Comparison of ENCODE assay signal across 10 cellular contexts in genomic region chr1:100452641-100453040, GRCh38.
DNase-seq lines count a peak whose midpoint lies in the region; ATAC-seq, FAIRE-seq and TF ChIP-seq lines count a peak whose summit lies in the region.
"Had no signal": no experiment of that assay in that cellular context is flagged by ENCODE, and none has a peak within 500 bp of the region (broad histone marks: within the 10 kb centered on the region; RNA-seq: fewer than 3 reads in every experiment).

No MANE protein-coding gene starts in this region.

- intact Hi-C loops in CD4-positive, alpha-beta memory T cell (cut with micrococcal nuclease), result loop anchor here (1.0 kb wide), 3 partner anchors 8 to 52 kb away; no protein-coding TSS in a partner anchor
- intact Hi-C loops in GM12878 (cut with micrococcal nuclease; ENCODE audit: unreplicated experiment), result loop anchor here (10.0 kb wide), 2 partner anchors 318 to 418 kb away; partner anchors contain the start of genes SASS6 and TRMT13

- no peaks in the 10 kb centered on the region for H4K20me1 ChIP-seq in GM12878 (ENCODE audit: control insufficient read depth, insufficient read depth)

- SMC1A ChIA-PET in GM12878 (lab: Charles Lee; ENCODE audit: uncharacterized antibody, unreplicated experiment), result interaction anchor here (0.9 to 1.8 kb wide), 4 partner anchors 8 to 429 kb away, joined by 3 to 6 read pairs (median 4); no protein-coding TSS in a partner anchor

- no peak overlapping the region for H3K4me2 ChIP-seq in GM12878 (ENCODE audit: control insufficient read depth, insufficient read depth)

- peaks cover 58 to 76% of the 10 kb centered on the region in 2 donors for H3K36me3 Mint-ChIP-seq in CD4-positive, alpha-beta memory T cell

- H3K27ac ChIP-seq in CD4-positive, alpha-beta memory T cell (ENCODE audit: low read depth, low read length), result peak overlapping the region; percentile 78
- H3K27ac ChIP-seq in GM12878 (ENCODE audit: control insufficient read depth, insufficient read depth), result peak overlapping the region; percentile 34; the same call in 1 of the 2 replicates

- ATAC-seq in GM19035 (IDR thresholded peaks at IDR 0.05; ENCODE audit: unreplicated experiment), result peak; percentile 81
- peak; percentile 80 for ATAC-seq in HG03432 (IDR thresholded peaks at IDR 0.05; ENCODE audit: unreplicated experiment)
- ATAC-seq in GM12878, result peak; percentile 87
- ATAC-seq in GM21737 (IDR thresholded peaks at IDR 0.05; ENCODE audit: unreplicated experiment), result no peak

- TF ChIP-seq RAD21 in GM12878 (IDR thresholded peaks at IDR 0.05; ENCODE audit: insufficient read depth, low read depth, low read length), result no peak

- H3K4me3 Mint-ChIP-seq in CD4-positive, alpha-beta memory T cell, result peak overlapping the region in 7 of 8 donors; percentile 32 to 83 (median 58)
- H3K4me3 Mint-ChIP-seq: H9 had no signal

- peaks cover 15% of the 10 kb centered on the region for H3K36me3 ChIP-seq in CD4-positive, alpha-beta memory T cell (ENCODE audit: insufficient read depth, low read length)
- no peaks in the 10 kb centered on the region for H3K36me3 ChIP-seq in GM12878 (ENCODE audit: control insufficient read depth in 2 of 2, insufficient read depth in 2 of 2, low read length in 1 of 2)

- no peaks in the 10 kb centered on the region for H3K27me3 Mint-ChIP-seq in CD4-positive, alpha-beta memory T cell

- 5% methylated on average over 1 of the region's 1 CpG for WGBS in GM12878 (ENCODE audit: insufficient coverage, insufficient replicate concordance, low lambda C conversion rate, missing lambda C conversion rate)

- TF ChIP-seq EP300 in GM12878 (IDR thresholded peaks at IDR 0.05; ENCODE audit: borderline replicate concordance in 1 of 2, control insufficient read depth in 1 of 2, low read depth in 2 of 2, low read length in 2 of 2), result peak; percentile 51 to 65; a peak in 2 of 4 replicates

- no peak overlapping the region for H2AFZ ChIP-seq in GM12878 (ENCODE audit: control insufficient read depth, low read depth, low read length)

- no peak for FAIRE-seq in GM12878 (lab: Jason Lieb, UNC)

- no peak overlapping the region for H3K4me3 ChIP-seq in CD4-positive, alpha-beta memory T cell (ENCODE audit: low read length in 2 of 2)
- no peak overlapping the region for H3K4me3 ChIP-seq in GM12878

- H3K79me2 ChIP-seq in GM12878 (ENCODE audit: control insufficient read depth, insufficient read depth, low read length), result no peaks in the 10 kb centered on the region

- RAD21 ChIA-PET in GM12878 (lab: Charles Lee; ENCODE audit: unreplicated experiment), result interaction anchor here (0.6 to 5.6 kb wide), 4 partner anchors 101 to 416 kb away, joined by 3 to 23 read pairs (median 3); partner anchors contain the start of gene CDC14A

- BruUV-seq in GM12878 (replicated peaks; lab: Mats Ljungman, UMichigan), result no TSS peak

- CTCF ChIA-PET in CD4-positive, alpha-beta memory T cell (lab: Charles Lee; ENCODE audit: partially characterized antibody), result interaction anchor here (0.8 to 9.0 kb wide), 14 partner anchors 8 to 163 kb away, joined by 3 to 85 read pairs (median 6); partner anchors contain the start of gene CDC14A
- CTCF ChIA-PET in GM12878 (lab: Yijun Ruan, JAX), result interaction anchor here (0.9 to 13.0 kb wide), 5 partner anchors 12 to 414 kb away, joined by 3 to 261 read pairs (median 33); partner anchors contain the start of gene CDC14A

- H3K9ac ChIP-seq in GM12878 (ENCODE audit: control insufficient read depth, insufficient read depth, low read length), result no peak overlapping the region

- TF ChIP-seq CTCF in GM12878 (IDR thresholded peaks at IDR 0.05 in 2 of 3, conservative IDR thresholded peaks at IDR 0.05 in 1 of 3; ENCODE audit: control insufficient read depth in 2 of 3, extremely low read depth in 1 of 3, insufficient read depth in 1 of 3, low read depth in 3 of 3, low read length in 3 of 3), result no peak

- peaks cover 58 to 93% (median 76%) of the 10 kb centered on the region in 4 donors for H3K4me1 Mint-ChIP-seq in CD4-positive, alpha-beta memory T cell
- H3K4me1 Mint-ChIP-seq: H9 had no signal

- POLR2A ChIA-PET in CD4-positive, alpha-beta memory T cell (lab: Charles Lee; ENCODE audit: partially characterized antibody), result interaction anchor here (0.8 to 18.8 kb wide), 18 partner anchors 8 to 838 kb away, joined by 3 to 272 read pairs (median 5); partner anchors contain the start of genes CDC14A and DBT
- POLR2A ChIA-PET in GM12878 (lab: Charles Lee), result interaction anchor here (1.1 kb wide), 1 partner anchor 13 kb away, joined by 3 read pairs; no protein-coding TSS in a partner anchor

- peaks cover 0 to 4% (median 0%) of the 10 kb centered on the region in 8 donors for H3K9me3 Mint-ChIP-seq in CD4-positive, alpha-beta memory T cell
- H3K9me3 Mint-ChIP-seq: H9 had no signal

- DNase-seq in CD4-positive, alpha-beta memory T cell, result peak in 4 of 5 donors; percentile 73 to 86 (median 80)
- DNase-seq in GM12878 (ENCODE audit: low read depth, low spot score), result no peak
- DNase-seq in stimulated activated CD4-positive, alpha-beta T cell treated with anti-CD3 and anti-CD28 coated beads, Interleukin-4, amount 100 ng/mL, for 24 hours, result no peak
- DNase-seq in NCI-H2081 (lab: John Stamatoyannopoulos, UW), result no peak
- no peak for DNase-seq in pons (ENCODE audit: low spot score)
- DNase-seq: H9, NCI-H1436 treated with DMSO at 0.1 percent for 48 hours had no signal

- H3K4me1 ChIP-seq in CD4-positive, alpha-beta memory T cell (ENCODE audit: insufficient read depth, low read length), result peaks cover 100% of the 10 kb centered on the region
- H3K4me1 ChIP-seq in GM12878 (ENCODE audit: control insufficient read depth, insufficient read depth, low read length), result no peaks in the 10 kb centered on the region

- in situ Hi-C loops in GM12878 (cut with MboI), result no loop called here

- no peaks in the 10 kb centered on the region for H3K9me3 ChIP-seq in CD4-positive, alpha-beta memory T cell (ENCODE audit: control insufficient read depth in 1 of 2, low read length in 2 of 2)
- H3K9me3 ChIP-seq in GM12878 (replicated peaks; ENCODE audit: control insufficient read depth, insufficient read depth, low read length), result no peaks in the 10 kb centered on the region

- TF ChIP-seq POLR2A in GM12878 (IDR thresholded peaks at IDR 0.05; ENCODE audit: low read depth, low read length), result no peak

- H3K27ac Mint-ChIP-seq in CD4-positive, alpha-beta memory T cell, result peak overlapping the region; percentile 89 to 100 (median 98)
- H3K27ac Mint-ChIP-seq: H9 had no signal

- no peaks in the 10 kb centered on the region for H3K27me3 ChIP-seq in CD4-positive, alpha-beta memory T cell (ENCODE audit: insufficient read depth, low read length)
- no peaks in the 10 kb centered on the region for H3K27me3 ChIP-seq in GM12878 (replicated peaks in 1 of 2; ENCODE audit: control insufficient read depth in 2 of 2, insufficient read depth in 2 of 2, low read length in 1 of 2)

TF ChIP-seq in GM12878, 131 proteins besides CTCF, POLR2A, EP300 and RAD21 (continues in another document):
- no peak for TF ChIP-seq GABPA (IDR thresholded peaks at IDR 0.05; ENCODE audit: low read depth)
- TF ChIP-seq FOS (IDR thresholded peaks at IDR 0.05; ENCODE audit: borderline replicate concordance, extremely low read depth, insufficient read length), result no peak
- TF ChIP-seq SKIL (IDR thresholded peaks at IDR 0.05; ENCODE audit: low read depth, poor library complexity, severe bottlenecking), result no peak
- TF ChIP-seq MAX (IDR thresholded peaks at IDR 0.05; ENCODE audit: low read depth, low read length), result no peak
- TF ChIP-seq RELB (IDR thresholded peaks at IDR 0.05; ENCODE audit: low read depth), result peak; percentile 97
- no peak for TF ChIP-seq HDAC2 (IDR thresholded peaks at IDR 0.05)
- TF ChIP-seq SMAD5 (IDR thresholded peaks at IDR 0.05; ENCODE audit: low read depth), result no peak
- TF ChIP-seq ATF7 (IDR thresholded peaks at IDR 0.05; ENCODE audit: low read depth), result peak; percentile 58

Comparison
In these comparisons a context has a peak if more than half of its experiments do, and no peak if none do; other contexts are left out.
1. DNase-seq: peak in CD4-positive, alpha-beta memory T cell (4 of 5); none in GM12878 (single experiment), stimulated activated CD4-positive, alpha-beta T cell treated with anti-CD3 and anti-CD28 coated beads, Interleukin-4, amount 100 ng/mL, for 24 hours (single experiment), NCI-H2081 (0 of 2) and pons (single experiment).